ENCODE assay signal across 23 cellular contexts in the genomic region with DNA sequence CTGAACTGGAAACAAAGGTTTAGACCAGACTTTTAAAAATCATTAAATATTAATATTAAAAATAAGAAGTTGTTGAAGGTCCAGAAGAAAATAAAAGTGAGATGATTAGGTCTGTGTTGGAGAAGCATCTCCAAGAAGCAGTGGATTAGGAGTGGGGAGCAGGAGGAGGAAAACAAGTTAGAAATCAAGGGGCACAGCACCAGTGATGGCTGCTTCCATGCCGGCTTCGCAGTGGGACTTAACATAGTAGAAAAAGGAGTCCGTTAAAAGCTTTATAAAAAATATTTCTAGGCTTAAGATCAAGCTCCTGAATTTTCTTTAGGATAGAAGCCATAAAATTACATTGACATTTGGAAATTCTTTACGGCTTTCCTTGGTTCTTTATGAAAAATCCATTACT.
"Had no signal": no experiment of that assay in that cellular context is flagged by ENCODE, and none has a peak within 500 bp of the region (broad histone marks: within the 10 kb centered on the region; RNA-seq: fewer than 3 reads in every experiment).

No MANE protein-coding gene starts in this region.

- H2AFZ ChIP-seq: hepatocyte had no signal

- H3K27ac ChIP-seq: coronary artery, dorsolateral prefrontal cortex, esophagus muscularis mucosa, foreskin keratinocyte, gastroesophageal sphincter, heart left ventricle, hepatocyte, left lung, lower lobe of right lung had no signal

- H3K36me3 ChIP-seq: esophagus muscularis mucosa, gastroesophageal sphincter, heart left ventricle, left lung, lower lobe of right lung had no signal

- H3K4me3 Mint-ChIP-seq: immature natural killer cell, mesothelial cell of epicardium had no signal

- H3K9me3 ChIP-seq: esophagus muscularis mucosa, gastroesophageal sphincter, lower lobe of right lung, mucosa of descending colon had no signal

- H3K4me1 ChIP-seq: esophagus muscularis mucosa, foreskin keratinocyte, gastroesophageal sphincter, heart left ventricle, left lung, lower lobe of right lung had no signal

- H3K4me1 Mint-ChIP-seq: immature natural killer cell had no signal

- H3K4me3 ChIP-seq: coronary artery, dorsolateral prefrontal cortex, esophagus muscularis mucosa, gastroesophageal sphincter, heart left ventricle, hepatocyte, left lung, lower lobe of right lung, mucosa of descending colon had no signal

- H3K36me3 Mint-ChIP-seq: immature natural killer cell, mesothelial cell of epicardium had no signal

- H3K27me3 ChIP-seq: dorsolateral prefrontal cortex, esophagus muscularis mucosa, foreskin keratinocyte, gastroesophageal sphincter, heart left ventricle, hepatocyte, left lung had no signal

- H3K27ac Mint-ChIP-seq: immature natural killer cell, mesothelial cell of epicardium had no signal

- H3K79me2 ChIP-seq: hepatocyte had no signal

- H3K4me2 ChIP-seq: hepatocyte had no signal

- FAIRE-seq: colon, endothelial cell of umbilical vein, frontal cortex had no signal

- DNase-seq: dermis blood vessel endothelial cell; dorsolateral prefrontal cortex; effector CD4-positive, alpha-beta T cell; effector memory CD4-positive, alpha-beta T cell; foreskin keratinocyte; heart left ventricle; hypothalamus; immature natural killer cell; islet precursor cell; left cardiac atrium; left ventricle myocardium superior; lower lobe of right lung; mesenchymal stem cell; mucosa of descending colon had no signal
